Comparison of ENCODE assay signal across 20 cellular contexts in genomic region chr1:181002582-181003172, GRCh38. TPM values are rescaled to one million over a fixed set of nuclear protein-coding genes. Genes with fewer than 3 reads are reported as not detected.
DNase-seq lines count a peak whose midpoint lies in the region; ATAC-seq, FAIRE-seq and TF ChIP-seq lines count a peak whose summit lies in the region.
"Had no signal": no experiment of that assay in that cellular context is flagged by ENCODE, and none has a peak within 500 bp of the region (broad histone marks: within the 10 kb centered on the region; RNA-seq: fewer than 3 reads in every experiment).

No MANE protein-coding gene starts in this region.

- H3K27ac Mint-ChIP-seq in WTC11 (no peak overlapping the region), endothelial cell (ENCODE audit: unreplicated experiment) (peak overlapping the region; percentile 3)
- H3K27ac Mint-ChIP-seq: CD4-positive, CD25-positive, alpha-beta regulatory T cell; CD8-positive, alpha-beta memory T cell; GM23338 had no signal

- peaks cover 0 to 13% (median 3%) of the 10 kb centered on the region in 4 donors for H3K36me3 ChIP-seq in right lobe of liver

- no peaks in the 10 kb centered on the region for H3K4me1 ChIP-seq in right lobe of liver
- H3K4me1 ChIP-seq: BE2C had no signal

- H3K27me3 Mint-ChIP-seq in WTC11 (ENCODE audit: low read depth) (no peaks in the 10 kb centered on the region), endothelial cell (ENCODE audit: unreplicated experiment) (no peaks in the 10 kb centered on the region)
- H3K27me3 Mint-ChIP-seq: CD4-positive, CD25-positive, alpha-beta regulatory T cell; CD8-positive, alpha-beta memory T cell had no signal

- DNase-seq in D721Med (ENCODE audit: insufficient read length, low spot score): no peak
- no peak for DNase-seq in WTC11 (ENCODE audit: low spot score)
- no peak for DNase-seq in endothelial cell (ENCODE audit: low spot score)
- no peak for DNase-seq in right lobe of liver
- DNase-seq in NCI-H526 (lab: John Stamatoyannopoulos, UW): no peak
- DNase-seq in amniotic stem cell (lab: John Stamatoyannopoulos, UW): no peak
- no peak for DNase-seq in NCI-H1092 (lab: John Stamatoyannopoulos, UW)
- DNase-seq: ACHN; BE2C; C1 segment of cervical spinal cord; CD4-positive, CD25-positive, alpha-beta regulatory T cell; CD8-positive, alpha-beta memory T cell; COR-L47; HCEC 1CT had no signal

- FAIRE-seq in D721Med (lab: Jason Lieb, UNC): peak; percentile 69
- FAIRE-seq: G401.6, GM12891, GM19239, H54, HTR-8/SVneo had no signal

- intact Hi-C loops in right lobe of liver (cut with DNase I): no loop called here

- WGBS in right lobe of liver (ENCODE audit: insufficient coverage, low coverage, low lambda C conversion rate, missing lambda C conversion rate): 62% methylated on average over 3 of the region's 3 CpGs

- no peak overlapping the region for H3K4me3 Mint-ChIP-seq in WTC11
- peak overlapping the region; percentile 48 for H3K4me3 Mint-ChIP-seq in endothelial cell (ENCODE audit: unreplicated experiment)
- H3K4me3 Mint-ChIP-seq: CD4-positive, CD25-positive, alpha-beta regulatory T cell; CD8-positive, alpha-beta memory T cell; GM23338 had no signal

- H3K27me3 ChIP-seq in right lobe of liver: no peaks in the 10 kb centered on the region
- H3K27me3 ChIP-seq: BE2C had no signal

- peaks cover 42% of the 10 kb centered on the region for H3K36me3 Mint-ChIP-seq in WTC11
- peaks cover 30% of the 10 kb centered on the region for H3K36me3 Mint-ChIP-seq in endothelial cell (ENCODE audit: low read depth, unreplicated experiment)

- no peaks in the 10 kb centered on the region for H3K4me1 Mint-ChIP-seq in WTC11
- H3K4me1 Mint-ChIP-seq in endothelial cell (ENCODE audit: unreplicated experiment): peaks cover 8% of the 10 kb centered on the region
- H3K4me1 Mint-ChIP-seq: GM23338 had no signal

- POLR2A ChIA-PET in WTC11 (lab: Charles Lee): no interaction called here

- no peaks in the 10 kb centered on the region for H3K9me3 ChIP-seq in right lobe of liver
- H3K9me3 ChIP-seq: BE2C had no signal

- no peak for TF ChIP-seq POLR2A in right lobe of liver (IDR thresholded peaks at IDR 0.05)

- H3K9me3 Mint-ChIP-seq in WTC11 (no peaks in the 10 kb centered on the region), endothelial cell (ENCODE audit: unreplicated experiment) (no peaks in the 10 kb centered on the region)
- H3K9me3 Mint-ChIP-seq: CD4-positive, CD25-positive, alpha-beta regulatory T cell; CD8-positive, alpha-beta memory T cell; GM23338 had no signal

- ATAC-seq in WTC11 (no peak), right lobe of liver (peak in 3 of 4 donors; percentile 28 to 74 (median 59))
- ATAC-seq: GM23338 had no signal

- CTCF ChIA-PET in WTC11 (lab: Charles Lee): no interaction called here

- no peak overlapping the region for H3K27ac ChIP-seq in right lobe of liver

- TF ChIP-seq CTCF in D721Med (IDR thresholded peaks at IDR 0.05; ENCODE audit: insufficient read depth, missing control alignments) (no peak), WTC11 (IDR thresholded peaks at IDR 0.05) (no peak), endothelial cell (IDR thresholded peaks at IDR 0.05; ENCODE audit: unreplicated experiment) (no peak), right lobe of liver (IDR thresholded peaks at IDR 0.05) (no peak)

- no peak overlapping the region for H3K4me3 ChIP-seq in right lobe of liver
- H3K4me3 ChIP-seq: GM23338 had no signal

TF ChIP-seq in WTC11, 78 proteins besides CTCF, POLR2A, EP300 and RAD21:
- TF ChIP-seq GABPB1 (CRISPR knock-in tag; IDR thresholded peaks at IDR 0.05) (peak; percentile 31; the same call in 1 of the 2 replicates), ZNF532 (CRISPR knock-in tag; IDR thresholded peaks at IDR 0.05; ENCODE audit: borderline replicate concordance) (no peak), PREB (CRISPR knock-in tag; IDR thresholded peaks at IDR 0.05; ENCODE audit: borderline replicate concordance) (no peak), E2F1 (CRISPR knock-in tag; IDR thresholded peaks at IDR 0.05) (no peak)

RNA-seq across cellular contexts. Expression of gene STX6, which starts 20.0 kb away (rescaled TPM):
- 30.2 to 32.3 TPM (median 30.5 TPM) in 3 replicates for total RNA-seq in WTC11 (2021)
- 60.2 TPM for total RNA-seq in endothelial cell (ENCODE audit: unreplicated experiment)
- 1 to 10 TPM; 2.8 to 6.9 (median 5.0) TPM for total RNA-seq in right lobe of liver

RNA-seq across cellular contexts. Expression of gene MR1, which starts 31.1 kb away (rescaled TPM):
- total RNA-seq in WTC11 (2021) (0.28 to 0.64 TPM (median 0.30 TPM) in 3 replicates), endothelial cell (ENCODE audit: unreplicated experiment) (0.67 TPM), right lobe of liver (10 to 100 TPM in 1 of 6 experiments, 1 to 10 TPM in 5; 5.6 to 11.6 (median 6.6) TPM)
- total RNA-seq: GM23338 had no signal
